Comparison of ENCODE assay signal across 19 cellular contexts in the genomic region with DNA sequence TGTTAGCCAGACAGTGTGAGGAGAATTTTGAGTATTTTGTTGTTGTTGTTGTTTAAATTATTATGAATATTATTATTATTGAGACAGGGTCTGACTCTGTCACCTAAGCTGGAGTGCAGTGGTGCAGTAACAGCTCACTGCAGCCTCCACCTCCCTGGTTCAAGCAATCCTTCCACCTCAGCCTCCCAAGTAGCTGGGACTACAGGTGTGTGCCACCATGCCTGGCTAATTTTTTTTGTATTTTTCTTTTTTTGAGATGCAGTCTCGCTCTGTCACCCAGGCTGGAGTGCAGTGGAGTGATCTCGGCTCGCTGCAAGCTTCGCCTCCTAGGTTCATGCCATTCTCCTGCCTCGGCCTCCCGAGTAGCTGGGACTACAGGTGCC. TPM values are rescaled to one million over a fixed set of nuclear protein-coding genes. Genes with fewer than 3 reads are reported as not detected.
"Had no signal": no experiment of that assay in that cellular context is flagged by ENCODE, and none has a peak within 500 bp of the region (broad histone marks: within the 10 kb centered on the region; RNA-seq: fewer than 3 reads in every experiment).

No MANE protein-coding gene starts in this region.

RNA-seq across cellular contexts. Expression of gene COX4I2, which starts 14.6 kb away (rescaled TPM):
- total RNA-seq: activated B cell treated with CpG ODN at 0.5 μM for 24 hours; activated CD4-positive, alpha-beta memory T cell treated with anti-CD3 and anti-CD28 coated beads for 36 hours; activated CD4-positive, alpha-beta T cell treated with anti-CD3 and anti-CD28 coated beads, Interleukin-2, amount 10 ng/mL, durations not matched to agents 24 days and 14 days; activated CD8-positive, alpha-beta memory T cell treated with anti-CD3 and anti-CD28 coated beads for 36 hours; activated CD8-positive, alpha-beta T cell treated with anti-CD3 and anti-CD28 coated beads for 36 hours; activated naive CD4-positive, alpha-beta T cell treated with anti-CD3 and anti-CD28 coated beads for 36 hours; activated naive CD4-positive, alpha-beta T cell treated with anti-CD3 and anti-CD28 coated beads, Interleukin-2, amount 50 U/mL, for 72 hours; activated naive CD8-positive, alpha-beta T cell treated with anti-CD3 and anti-CD28 coated beads for 36 hours; activated T-cell treated with anti-CD3 and anti-CD28 coated beads, Interleukin-2, amount 50 U/mL, for 4 hours; activated T-cell treated with anti-CD3 and anti-CD28 coated beads, Interleukin-2, amount 50 U/mL, for 72 hours; activated T-helper 1 cell treated with anti-CD3 and anti-CD28 coated beads, Interleukin-12 subunit alpha, Interleukin-12 subunit beta, Interleukin-2, Interleukin-4 antibody, amounts not matched to agents 30 ng/mL and 10 ng/mL and 1 ng/mL, durations not matched to agents 14 hours and 24 hours and 36 hours; activated T-helper 17 cell treated with anti-CD3 and anti-CD28 coated beads, Interleukin-2, amount 50 U/mL, for 72 hours; astrocyte; bronchial epithelial cell; cardiac muscle cell; T-cell; T-helper 1 cell treated with Interleukin-12 subunit alpha and Interleukin-12 subunit beta and Interleukin-4 antibody, amounts not matched to agents 30 ng/mL and 1 ng/mL, for 36 hours; T-helper 17 cell; T-helper 2 cell treated with Interferon-gamma antibody and Interleukin-4, amounts not matched to agents 100 ng/mL and 5 ng/mL, for 36 hours had no signal
